Comparison of ENCODE assay signal across 13 cellular contexts in genomic region chr5:45507174-45507573, GRCh38.
DNase-seq lines count a peak whose midpoint lies in the region; TF ChIP-seq lines count a peak whose summit lies in the region.
"Had no signal": no experiment of that assay in that cellular context is flagged by ENCODE, and none has a peak within 500 bp of the region (broad histone marks: within the 10 kb centered on the region; RNA-seq: fewer than 3 reads in every experiment).

No MANE protein-coding gene starts in this region.

- H3K4me2 ChIP-seq in smooth muscle cell = no peak overlapping the region

- H3K36me3 ChIP-seq in stomach (no peaks in the 10 kb centered on the region), smooth muscle cell (ENCODE audit: low read depth) (no peaks in the 10 kb centered on the region)
- H3K36me3 ChIP-seq: esophagus muscularis mucosa, tibial nerve had no signal

- no peak overlapping the region for H3K27ac ChIP-seq in stomach
- H3K27ac ChIP-seq in smooth muscle cell (ENCODE audit: low read depth) = no peak overlapping the region
- H3K27ac ChIP-seq: esophagus muscularis mucosa, tibial nerve had no signal

- H4K20me1 ChIP-seq in smooth muscle cell (ENCODE audit: low read depth) = no peaks in the 10 kb centered on the region

- DNase-seq in DMS53 (lab: John Stamatoyannopoulos, UW) (peak; percentile 4), DMS53 treated with DMSO at 0.1 percent for 48 hours (lab: John Stamatoyannopoulos, UW; ENCODE audit: unreplicated experiment) (no peak), NCI-H524 (lab: John Stamatoyannopoulos, UW) (peak; percentile 94 to 98), globus pallidus (ENCODE audit: low spot score) (peak; percentile 13), retinal pigment epithelial cell (ENCODE audit: low read depth) (peak; percentile 66), stomach (no peak), smooth muscle cell (lab: John Stamatoyannopoulos, UW; ENCODE audit: unreplicated experiment) (no peak), SKM-1 treated with dmso at 0.1 percent for 144 hours (lab: John Stamatoyannopoulos, UW; ENCODE audit: unreplicated experiment) (no peak)
- DNase-seq: NCI-H510A treated with DMSO at 0.1 percent for 48 hours had no signal

- no peaks in the 10 kb centered on the region for H3F3A ChIP-seq in smooth muscle cell (ENCODE audit: low read depth)

- H3K27me3 ChIP-seq in stomach (no peaks in the 10 kb centered on the region), smooth muscle cell (ENCODE audit: low read depth) (no peaks in the 10 kb centered on the region)
- H3K27me3 ChIP-seq: esophagus muscularis mucosa, tibial nerve had no signal

- TF ChIP-seq POLR2A in stomach (IDR thresholded peaks at IDR 0.05) = no peak

- no peak for TF ChIP-seq EP300 in stomach (IDR thresholded peaks at IDR 0.05)

- intact Hi-C loops in stomach (cut with DNase I; ENCODE audit: low total_unique reads) = no loop called here

- TF ChIP-seq CTCF in retinal pigment epithelial cell (conservative IDR thresholded peaks at IDR 0.05; ENCODE audit: low read depth, low read length) = no peak
- TF ChIP-seq CTCF in stomach (IDR thresholded peaks at IDR 0.05) = no peak
- no peak for TF ChIP-seq CTCF in smooth muscle cell (IDR thresholded peaks at IDR 0.05; ENCODE audit: borderline replicate concordance, insufficient read depth, poor library complexity, severe bottlenecking)

- no peak overlapping the region for H2AFZ ChIP-seq in smooth muscle cell (ENCODE audit: low read depth)

- peaks cover 0 to 4% (median 0%) of the 10 kb centered on the region in 4 donors for H3K9me3 ChIP-seq in stomach
- no peaks in the 10 kb centered on the region for H3K9me3 ChIP-seq in smooth muscle cell (replicated peaks; ENCODE audit: low read depth)
- H3K9me3 ChIP-seq: esophagus muscularis mucosa, tibial nerve had no signal

- H3K79me2 ChIP-seq in smooth muscle cell (ENCODE audit: low read depth) = no peaks in the 10 kb centered on the region

- 7 to 30% (median 27%) methylated on average over 1 of the region's 1 CpG for WGBS in stomach, 5 donors
- 79% methylated on average over 1 of the region's 1 CpG for WGBS in smooth muscle cell (ENCODE audit: low lambda C conversion rate)

- no peaks in the 10 kb centered on the region for H3K4me1 ChIP-seq in stomach
- H3K4me1 ChIP-seq in smooth muscle cell (ENCODE audit: low read depth) = no peaks in the 10 kb centered on the region
- H3K4me1 ChIP-seq: tibial nerve had no signal

- no peak overlapping the region for H3K9ac ChIP-seq in smooth muscle cell (ENCODE audit: low read depth)

- H3K4me3 ChIP-seq in retinal pigment epithelial cell (ENCODE audit: low read length) = no peak overlapping the region
- no peak overlapping the region for H3K4me3 ChIP-seq in stomach
- no peak overlapping the region for H3K4me3 ChIP-seq in smooth muscle cell
- H3K4me3 ChIP-seq: esophagus muscularis mucosa, K562, lung, tibial nerve had no signal

Comparison
In these comparisons a context has a peak if more than half of its experiments do, and no peak if none do; other contexts are left out.
1. DNase-seq: peak in DMS53 (single experiment), NCI-H524 (2 of 2), globus pallidus (single experiment) and retinal pigment epithelial cell (single experiment); none in DMS53 treated with DMSO at 0.1 percent for 48 hours (single experiment), stomach (single experiment), smooth muscle cell (single experiment) and SKM-1 treated with dmso at 0.1 percent for 144 hours (single experiment).